ENCODE assay signal across 17 cellular contexts in genomic region chr7:70133291-70133690, GRCh38.
"Had no signal": no experiment of that assay in that cellular context is flagged by ENCODE, and none has a peak within 500 bp of the region (broad histone marks: within the 10 kb centered on the region; RNA-seq: fewer than 3 reads in every experiment).

No MANE protein-coding gene starts in this region.

- H3K4me1 ChIP-seq: lower lobe of right lung, spleen, upper lobe of left lung had no signal

- ATAC-seq: left lobe of liver, lower lobe of right lung had no signal

- H3K36me3 Mint-ChIP-seq: activated CD4-positive, alpha-beta memory T cell treated with anti-CD3 and anti-CD28 coated beads for 36 hours; activated naive CD8-positive, alpha-beta T cell treated with anti-CD3 and anti-CD28 coated beads for 36 hours had no signal

- H3K4me1 Mint-ChIP-seq: activated naive CD8-positive, alpha-beta T cell treated with anti-CD3 and anti-CD28 coated beads for 36 hours had no signal

- H3K27me3 Mint-ChIP-seq: activated CD4-positive, alpha-beta memory T cell treated with anti-CD3 and anti-CD28 coated beads for 36 hours; activated naive CD8-positive, alpha-beta T cell treated with anti-CD3 and anti-CD28 coated beads for 36 hours; naive B cell; progenitor cell of endocrine pancreas had no signal

- DNase-seq: activated CD4-positive, alpha-beta memory T cell treated with anti-CD3 and anti-CD28 coated beads for 36 hours; activated CD4-positive, alpha-beta T cell treated with anti-CD3 and anti-CD28 coated beads for 48 hours; activated naive CD4-positive, alpha-beta T cell treated with Interleukin-2 at 50 U/mL for 16 hours; activated naive CD8-positive, alpha-beta T cell treated with anti-CD3 and anti-CD28 coated beads for 36 hours; activated T-cell treated with anti-CD3 and anti-CD28 coated beads, Interleukin-2, amount 50 U/mL, for 48 hours; cortex of kidney; kidney; lower lobe of right lung; naive B cell; spleen; stimulated activated CD4-positive, alpha-beta T cell treated with anti-CD3 and anti-CD28 coated beads, Interleukin-4, amount 100 ng/mL, for 24 hours; stimulated activated naive CD4-positive, alpha-beta T cell treated with Interleukin-2 at 50 U/mL for 16 hours; T-helper 2 cell; upper lobe of left lung had no signal

- H3K4me3 Mint-ChIP-seq: activated CD4-positive, alpha-beta memory T cell treated with anti-CD3 and anti-CD28 coated beads for 36 hours; activated naive CD8-positive, alpha-beta T cell treated with anti-CD3 and anti-CD28 coated beads for 36 hours; naive B cell had no signal

- H3K27me3 ChIP-seq: cardiac muscle cell, spleen, upper lobe of left lung had no signal

- H3K27ac Mint-ChIP-seq: activated CD4-positive, alpha-beta memory T cell treated with anti-CD3 and anti-CD28 coated beads for 36 hours; activated naive CD8-positive, alpha-beta T cell treated with anti-CD3 and anti-CD28 coated beads for 36 hours; progenitor cell of endocrine pancreas had no signal

- H3K9me3 ChIP-seq: lower lobe of right lung, spleen, upper lobe of left lung had no signal

- H3K4me3 ChIP-seq: cardiac muscle cell, lower lobe of right lung, spleen, upper lobe of left lung had no signal

- H3K36me3 ChIP-seq: cardiac muscle cell, lower lobe of right lung, spleen, upper lobe of left lung had no signal

- H3K27ac ChIP-seq: cardiac muscle cell, lower lobe of right lung, spleen, upper lobe of left lung had no signal

- H3K9me3 Mint-ChIP-seq: activated CD4-positive, alpha-beta memory T cell treated with anti-CD3 and anti-CD28 coated beads for 36 hours; activated naive CD8-positive, alpha-beta T cell treated with anti-CD3 and anti-CD28 coated beads for 36 hours; naive B cell had no signal
